In genomic region chr19:47609885-47610545, GRCh38 we compare ENCODE assay signal across 1 cellular context.
TF ChIP-seq lines count a peak whose summit lies in the region.

No MANE protein-coding gene starts in this region.

TF ChIP-seq in HEK293, 187 proteins besides CTCF, POLR2A, EP300 and RAD21 (continued from another document):
- TF ChIP-seq ZBTB10 (tag by site-specific recombination; IDR thresholded peaks at IDR 0.05) (peak; percentile 68), KLF8 (tag by site-specific recombination; IDR thresholded peaks at IDR 0.05) (peak; percentile 33; the same call in 1 of the 2 replicates), KLF7 (tag by site-specific recombination; IDR thresholded peaks at IDR 0.05; ENCODE audit: borderline replicate concordance) (no peak), TCF7L2 (IDR thresholded peaks at IDR 0.05; ENCODE audit: borderline replicate concordance, low read depth, low read length) (no peak), ZNF114 (tag by site-specific recombination; IDR thresholded peaks at IDR 0.05) (no peak), ZNF585B (tag by site-specific recombination; IDR thresholded peaks at IDR 0.05) (no peak), PRDM10 (tag by site-specific recombination; IDR thresholded peaks at IDR 0.05) (0 out of 2 replicates have a peak, but pooled peaks have one; percentile 9), ZNF398 (tag by site-specific recombination; IDR thresholded peaks at IDR 0.05) (peak; percentile 49), ZNF169 (tag by site-specific recombination; IDR thresholded peaks at IDR 0.05) (no peak), PATZ1 (tag by site-specific recombination; IDR thresholded peaks at IDR 0.05) (peak; percentile 35), ZEB2 (tag by site-specific recombination; IDR thresholded peaks at IDR 0.05) (0 out of 2 replicates have a peak, but pooled peaks have one; percentile 20), ZFHX2 (tag by site-specific recombination; conservative IDR thresholded peaks at IDR 0.05) (no peak), ZNF510 (tag by site-specific recombination; IDR thresholded peaks at IDR 0.05; ENCODE audit: insufficient replicate concordance) (no peak), ZNF777 (tag by site-specific recombination; IDR thresholded peaks at IDR 0.05; ENCODE audit: borderline replicate concordance) (no peak), BCL11B (tag by site-specific recombination; IDR thresholded peaks at IDR 0.05; ENCODE audit: low read depth) (no peak), EGR2 (tag by site-specific recombination; IDR thresholded peaks at IDR 0.05; ENCODE audit: low read depth) (no peak), ZNF660 (tag by site-specific recombination; IDR thresholded peaks at IDR 0.05) (no peak), ZNF654 (tag by site-specific recombination; IDR thresholded peaks at IDR 0.05; ENCODE audit: low read depth) (no peak), PRDM2 (tag by site-specific recombination; IDR thresholded peaks at IDR 0.05; ENCODE audit: borderline replicate concordance) (no peak), ZSCAN16 (tag by site-specific recombination; IDR thresholded peaks at IDR 0.05) (no peak), GLI4 (tag by site-specific recombination; IDR thresholded peaks at IDR 0.05) (no peak), ZNF214 (tag by site-specific recombination; IDR thresholded peaks at IDR 0.05; ENCODE audit: borderline replicate concordance) (no peak), ZBTB26 (tag by site-specific recombination; optimal IDR thresholded peaks at IDR 0.05) (peak; percentile 61), ZNF335 (tag by site-specific recombination; conservative IDR thresholded peaks at IDR 0.05) (0 out of 2 replicates have a peak, but pooled peaks have one; percentile 8), HIC1 (tag by site-specific recombination; IDR thresholded peaks at IDR 0.05) (peak; percentile 37; the same call in 1 of the 2 replicates), ZNF791 (tag by site-specific recombination; IDR thresholded peaks at IDR 0.05) (no peak), MZF1 (tag by site-specific recombination; IDR thresholded peaks at IDR 0.05; ENCODE audit: borderline replicate concordance) (no peak), ZNF350 (tag by site-specific recombination; IDR thresholded peaks at IDR 0.05) (no peak), ZXDB (tag by site-specific recombination; IDR thresholded peaks at IDR 0.05) (peak; percentile 89), ZNF501 (tag by site-specific recombination; IDR thresholded peaks at IDR 0.05) (no peak), ZNF394 (tag by site-specific recombination; IDR thresholded peaks at IDR 0.05; ENCODE audit: borderline replicate concordance) (no peak), ZNF311 (tag by site-specific recombination; IDR thresholded peaks at IDR 0.05; ENCODE audit: borderline replicate concordance) (no peak), ZNF433 (tag by site-specific recombination; IDR thresholded peaks at IDR 0.05; ENCODE audit: low read depth) (no peak), ZNF121 (tag by site-specific recombination; IDR thresholded peaks at IDR 0.05) (no peak)
